24 cellular contexts compared by ENCODE assay signal in the genomic region with DNA sequence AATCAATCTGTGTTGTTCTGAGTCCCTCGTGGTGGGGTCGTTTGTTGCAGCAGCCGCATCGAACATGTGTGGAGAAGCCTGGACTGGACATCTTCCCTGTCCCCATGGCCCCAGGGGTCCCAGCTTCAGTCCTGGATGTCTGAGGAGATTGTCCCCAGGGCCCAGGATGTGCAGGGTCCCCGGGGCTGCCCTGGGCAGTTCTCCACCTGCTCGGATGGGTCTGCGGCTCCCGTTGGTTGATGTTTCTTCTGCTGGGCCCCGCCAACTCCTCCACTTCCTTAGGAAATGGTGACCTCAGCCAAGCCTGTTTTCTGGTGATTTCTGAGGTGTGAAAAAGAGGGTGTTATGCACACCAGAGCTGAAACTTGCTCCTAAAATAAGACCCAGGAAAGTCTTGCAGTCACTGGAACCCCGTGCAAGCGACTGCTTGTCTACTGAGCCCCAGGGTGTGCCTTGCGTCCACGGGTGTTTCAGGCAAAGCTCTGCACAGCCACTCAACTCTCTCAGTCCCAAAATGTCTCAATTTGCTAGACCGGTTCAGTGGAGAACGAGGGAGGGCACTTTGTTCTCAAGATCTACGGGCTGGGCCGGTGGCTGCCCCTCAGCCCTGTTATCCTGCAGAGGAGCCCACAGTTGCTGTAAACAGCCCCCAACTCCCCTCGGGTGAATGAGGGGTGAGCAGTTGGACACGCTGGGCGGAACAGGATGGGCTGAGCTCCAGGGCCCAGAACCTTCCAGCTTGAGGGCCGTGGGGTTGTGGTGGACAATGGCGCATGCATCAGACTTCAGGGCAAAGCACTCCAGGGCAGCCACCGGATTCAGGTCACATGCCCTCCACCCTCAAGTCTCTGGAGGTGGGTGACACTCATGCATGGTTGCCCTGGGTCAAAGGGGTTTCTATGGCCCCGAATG.
"Had no signal": no experiment of that assay in that cellular context is flagged by ENCODE, and none has a peak within 500 bp of the region (broad histone marks: within the 10 kb centered on the region; RNA-seq: fewer than 3 reads in every experiment).

No MANE protein-coding gene starts in this region.

- H3K79me2 ChIP-seq: parathyroid adenoma had no signal

- ATAC-seq: esophagus mucosa; gastrocnemius medialis; left lobe of liver; mucosa of descending colon; naive thymus-derived CD4-positive, alpha-beta T cell; sciatic nerve; stimulated activated naive CD8-positive, alpha-beta T cell treated with anti-CD3 and anti-CD28 coated beads, Interleukin-15, amount 100 ng/mL, for 72 hours had no signal

- H3K4me1 ChIP-seq: colonic mucosa, gastrocnemius medialis, parathyroid adenoma, thyroid gland had no signal

- H3K9ac ChIP-seq: parathyroid adenoma had no signal

- H3K36me3 ChIP-seq: colonic mucosa, gastrocnemius medialis, neutrophil, thyroid gland had no signal

- DNase-seq: colonic mucosa; effector CD8-positive, alpha-beta T cell; endodermal cell; foreskin fibroblast; gastrocnemius medialis; head of caudate nucleus; mesenchymal stem cell; mucosa of descending colon; naive thymus-derived CD4-positive, alpha-beta T cell; stimulated activated CD4-positive, alpha-beta T cell treated with anti-CD3 and anti-CD28 coated beads, Interleukin-12 subunit alpha, Interleukin-12 subunit beta, amount 100 ng/mL, for 4 hours; stimulated activated CD4-positive, alpha-beta T cell treated with anti-CD3 and anti-CD28 coated beads, Interleukin-1b, Interleukin-23, amount 100 ng/mL, for 48 hours; stimulated activated CD4-positive, alpha-beta T cell treated with anti-CD3 and anti-CD28 coated beads, Interleukin-4, amount 100 ng/mL, for 1 hour; stimulated activated CD8-positive, alpha-beta memory T cell treated with anti-CD3 and anti-CD28 coated beads, Interleukin-4, amount 100 ng/mL, for 48 hours; stimulated activated naive CD4-positive, alpha-beta T cell; stimulated activated naive CD8-positive, alpha-beta T cell treated with anti-CD3 and anti-CD28 coated beads, Interleukin-15, amount 100 ng/mL, for 72 hours; thyroid gland; trophoblast cell had no signal

- H3K4me3 ChIP-seq: colonic mucosa, gastrocnemius medialis, mucosa of descending colon, smooth muscle cell, thyroid gland had no signal

- H3K27ac ChIP-seq: colonic mucosa, epithelial cell of prostate, gastrocnemius medialis, neutrophil, parathyroid adenoma, thyroid gland had no signal

- H2AFZ ChIP-seq: parathyroid adenoma had no signal

- H3K4me2 ChIP-seq: smooth muscle cell had no signal

- H3K9me3 ChIP-seq: colonic mucosa, gastrocnemius medialis, mucosa of descending colon, neutrophil, thyroid gland had no signal

- H3K27me3 ChIP-seq: colonic mucosa, thyroid gland had no signal
